In genomic region chr17:77436481-77436880, GRCh38 we compare ENCODE assay signal across 10 cellular contexts.
A peak's percentile ranks its signal among the peaks of the same experiment; 100 is the strongest.
DNase-seq lines count a peak whose midpoint lies in the region; ATAC-seq and TF ChIP-seq lines count a peak whose summit lies in the region.
"Had no signal": no experiment of that assay in that cellular context is flagged by ENCODE, and none has a peak within 500 bp of the region (broad histone marks: within the 10 kb centered on the region; RNA-seq: fewer than 3 reads in every experiment).

No MANE protein-coding gene starts in this region.

- H3K27ac Mint-ChIP-seq in activated T-cell treated with anti-CD3 and anti-CD28 coated beads, Interleukin-2, amount 50 U/mL, for 24 hours, result peak overlapping the region; percentile 92
- peak overlapping the region; percentile 40 for H3K27ac Mint-ChIP-seq in activated CD4-positive, alpha-beta memory T cell treated with anti-CD3 and anti-CD28 coated beads, Interleukin-2, amount 10 ng/mL, durations not matched to agents 7 days and 5 days
- peak overlapping the region; percentile 88 for H3K27ac Mint-ChIP-seq in glutamatergic neuron (ENCODE audit: unreplicated experiment)
- H3K27ac Mint-ChIP-seq in stimulated activated naive B cell treated with anti-CD40 and anti-IgM and Interleukin-4, amounts not matched to agents 10 μg/mL and 1 μg/mL and 100 μg/mL, for 72 hours, result peak overlapping the region; percentile 59

- H3K4me3 Mint-ChIP-seq in activated T-cell treated with anti-CD3 and anti-CD28 coated beads, Interleukin-2, amount 50 U/mL, for 24 hours, result peak overlapping the region; percentile 78
- H3K4me3 Mint-ChIP-seq in activated CD4-positive, alpha-beta memory T cell treated with anti-CD3 and anti-CD28 coated beads, Interleukin-2, amount 10 ng/mL, durations not matched to agents 7 days and 5 days, result peak overlapping the region; percentile 10
- H3K4me3 Mint-ChIP-seq in glutamatergic neuron (ENCODE audit: unreplicated experiment), result peak overlapping the region; percentile 57
- H3K4me3 Mint-ChIP-seq in stimulated activated naive B cell treated with anti-CD40 and anti-IgM and Interleukin-4, amounts not matched to agents 10 μg/mL and 1 μg/mL and 100 μg/mL, for 72 hours, result peak overlapping the region in 1 of 2 donors; percentile 56

- POLR2A ChIA-PET in activated CD4-positive, alpha-beta memory T cell treated with anti-CD3 and anti-CD28 coated beads, Interleukin-2, amount 10 ng/mL, durations not matched to agents 7 days and 5 days (lab: Charles Lee), result interaction anchor here (0.6 to 2.3 kb wide), 4 partner anchors 8 to 346 kb away, joined by 3 to 10 read pairs (median 6); no protein-coding TSS in a partner anchor

- CTCF ChIA-PET in activated CD4-positive, alpha-beta memory T cell treated with anti-CD3 and anti-CD28 coated beads, Interleukin-2, amount 10 ng/mL, durations not matched to agents 7 days and 5 days (lab: Charles Lee), result interaction anchor here (0.6 to 1.1 kb wide), 2 partner anchors 35 to 185 kb away, joined by 3 to 4 read pairs; no protein-coding TSS in a partner anchor

- peaks cover 99% of the 10 kb centered on the region for H3K4me1 Mint-ChIP-seq in activated T-cell treated with anti-CD3 and anti-CD28 coated beads, Interleukin-2, amount 50 U/mL, for 24 hours (ENCODE audit: low read depth)
- peaks cover 92% of the 10 kb centered on the region for H3K4me1 Mint-ChIP-seq in activated CD4-positive, alpha-beta memory T cell treated with anti-CD3 and anti-CD28 coated beads, Interleukin-2, amount 10 ng/mL, durations not matched to agents 7 days and 5 days
- peaks cover 49% of the 10 kb centered on the region for H3K4me1 Mint-ChIP-seq in glutamatergic neuron (ENCODE audit: low read depth, unreplicated experiment)
- H3K4me1 Mint-ChIP-seq in stimulated activated naive B cell treated with anti-CD40 and anti-IgM and Interleukin-4, amounts not matched to agents 10 μg/mL and 1 μg/mL and 100 μg/mL, for 72 hours, result peaks cover 72 to 99% of the 10 kb centered on the region in 2 donors

- ATAC-seq in stimulated activated naive B cell treated with anti-CD40 and anti-IgM and Interleukin-4, amounts not matched to agents 10 μg/mL and 1 μg/mL and 100 μg/mL, for 72 hours (replicated peaks), result no peak
- ATAC-seq in HG03565 (IDR thresholded peaks at IDR 0.05; ENCODE audit: unreplicated experiment) (no peak), HG03139 (IDR thresholded peaks at IDR 0.05; ENCODE audit: unreplicated experiment) (no peak)

- TF ChIP-seq CTCF in glutamatergic neuron (IDR thresholded peaks at IDR 0.05; ENCODE audit: partially characterized antibody, unreplicated experiment), result no peak

- no peaks in the 10 kb centered on the region for H3K27me3 Mint-ChIP-seq in activated T-cell treated with anti-CD3 and anti-CD28 coated beads, Interleukin-2, amount 50 U/mL, for 24 hours
- H3K27me3 Mint-ChIP-seq in activated CD4-positive, alpha-beta memory T cell treated with anti-CD3 and anti-CD28 coated beads, Interleukin-2, amount 10 ng/mL, durations not matched to agents 7 days and 5 days, result no peaks in the 10 kb centered on the region
- H3K27me3 Mint-ChIP-seq in glutamatergic neuron (ENCODE audit: unreplicated experiment), result peaks cover 12% of the 10 kb centered on the region
- H3K27me3 Mint-ChIP-seq in stimulated activated naive B cell treated with anti-CD40 and anti-IgM and Interleukin-4, amounts not matched to agents 10 μg/mL and 1 μg/mL and 100 μg/mL, for 72 hours, result no peaks in the 10 kb centered on the region

- no peak for DNase-seq in activated T-cell treated with anti-CD3 and anti-CD28 coated beads, Interleukin-2, amount 50 U/mL, for 24 hours
- no peak for DNase-seq in activated T-cell treated with anti-CD3 and anti-CD28 coated beads, Interleukin-2, amount 50 U/mL, for 1 hour
- no peak for DNase-seq in activated CD4-positive, alpha-beta memory T cell treated with anti-CD3 and anti-CD28 coated beads, Interleukin-2, amount 10 ng/mL, durations not matched to agents 7 days and 5 days
- no peak for DNase-seq in glutamatergic neuron
- no peak for DNase-seq in stimulated activated naive B cell treated with anti-CD40 and anti-IgM and Interleukin-4, amounts not matched to agents 10 μg/mL and 1 μg/mL and 100 μg/mL, for 72 hours
- DNase-seq in stimulated activated naive CD4-positive, alpha-beta T cell (lab: John Stamatoyannopoulos, UW), result no peak
- DNase-seq: SHP77 treated with DMSO at 0.1 percent for 48 hours; stimulated activated CD8-positive, alpha-beta memory T cell treated with anti-CD3 and anti-CD28 coated beads, Interleukin-4, amount 100 ng/mL, for 48 hours had no signal

- H3K9me3 Mint-ChIP-seq in activated T-cell treated with anti-CD3 and anti-CD28 coated beads, Interleukin-2, amount 50 U/mL, for 24 hours, result no peaks in the 10 kb centered on the region
- no peaks in the 10 kb centered on the region for H3K9me3 Mint-ChIP-seq in activated CD4-positive, alpha-beta memory T cell treated with anti-CD3 and anti-CD28 coated beads, Interleukin-2, amount 10 ng/mL, durations not matched to agents 7 days and 5 days
- H3K9me3 Mint-ChIP-seq in glutamatergic neuron (ENCODE audit: unreplicated experiment), result peaks cover 6% of the 10 kb centered on the region
- H3K9me3 Mint-ChIP-seq in stimulated activated naive B cell treated with anti-CD40 and anti-IgM and Interleukin-4, amounts not matched to agents 10 μg/mL and 1 μg/mL and 100 μg/mL, for 72 hours, result no peaks in the 10 kb centered on the region

- no peaks in the 10 kb centered on the region for H3K36me3 Mint-ChIP-seq in activated T-cell treated with anti-CD3 and anti-CD28 coated beads, Interleukin-2, amount 50 U/mL, for 24 hours (ENCODE audit: low read depth)
- H3K36me3 Mint-ChIP-seq in activated CD4-positive, alpha-beta memory T cell treated with anti-CD3 and anti-CD28 coated beads, Interleukin-2, amount 10 ng/mL, durations not matched to agents 7 days and 5 days (ENCODE audit: low read depth), result peaks cover 38% of the 10 kb centered on the region
- H3K36me3 Mint-ChIP-seq in glutamatergic neuron (ENCODE audit: unreplicated experiment), result no peaks in the 10 kb centered on the region
- H3K36me3 Mint-ChIP-seq in stimulated activated naive B cell treated with anti-CD40 and anti-IgM and Interleukin-4, amounts not matched to agents 10 μg/mL and 1 μg/mL and 100 μg/mL, for 72 hours, result peaks cover 0 to 7% of the 10 kb centered on the region in 2 donors

Comparison
In these comparisons a context has a peak if more than half of its experiments do, and no peak if none do; other contexts are left out.
1. H3K27ac Mint-ChIP-seq: peak in every context shown above with its lines; median percentile 92 in activated T-cell treated with anti-CD3 and anti-CD28 coated beads, Interleukin-2, amount 50 U/mL, for 24 hours; 88 in glutamatergic neuron; 59 in stimulated activated naive B cell treated with anti-CD40 and anti-IgM and Interleukin-4, amounts not matched to agents 10 μg/mL and 1 μg/mL and 100 μg/mL, for 72 hours; 40 in activated CD4-positive, alpha-beta memory T cell treated with anti-CD3 and anti-CD28 coated beads, Interleukin-2, amount 10 ng/mL, durations not matched to agents 7 days and 5 days.